In the genomic region with DNA sequence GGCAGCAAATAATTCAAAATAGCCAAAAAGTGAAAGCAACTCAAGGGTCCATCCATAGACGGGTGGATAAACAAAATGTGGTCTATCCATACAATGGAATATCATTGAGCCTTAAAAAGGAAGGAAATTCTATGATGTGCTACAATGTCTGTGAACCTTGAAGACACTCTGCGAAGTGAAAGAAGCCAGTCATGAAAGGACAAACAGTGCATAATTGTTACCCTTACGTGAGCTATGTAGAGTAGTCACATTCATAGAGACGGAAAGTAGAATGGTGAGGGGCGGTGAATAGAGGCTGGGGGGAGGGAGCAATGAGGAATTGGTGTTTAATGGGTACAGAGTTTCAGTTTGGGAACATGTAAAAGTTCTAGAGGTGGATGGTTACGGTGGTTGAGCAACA, we compare ENCODE assay signal across 12 cellular contexts.
"Had no signal": no experiment of that assay in that cellular context is flagged by ENCODE, and none has a peak within 500 bp of the region (broad histone marks: within the 10 kb centered on the region; RNA-seq: fewer than 3 reads in every experiment).

No MANE protein-coding gene starts in this region.

- DNase-seq: activated CD4-positive, alpha-beta T cell treated with anti-CD3 and anti-CD28 coated beads, Interleukin-2, amount 50 U/mL, for 1 hour; activated naive CD4-positive, alpha-beta T cell treated with anti-CD3 and anti-CD28 coated beads, Interleukin-2, amount 50 U/mL, for 16 hours; activated T-cell treated with anti-CD3 and anti-CD28 coated beads for 4 hours; central memory CD4-positive, alpha-beta T cell; colonic mucosa; glutamatergic neuron; mesendoderm; right lobe of liver; stomach had no signal

- H3K36me3 ChIP-seq: colonic mucosa, right lobe of liver, stomach had no signal

- ATAC-seq: activated CD4-positive, CD25-positive, alpha-beta regulatory T cell treated with anti-CD3 and anti-CD28 coated beads, Interleukin-2, amount 50 U/mL, for 24 hours; right lobe of liver had no signal

- H3K4me3 ChIP-seq: colonic mucosa, right lobe of liver, stomach, testis had no signal

- H3K4me3 Mint-ChIP-seq: neural crest cell had no signal

- H3K9me3 Mint-ChIP-seq: neural crest cell had no signal

- H3K9me3 ChIP-seq: colonic mucosa, right lobe of liver, stomach, testis had no signal

- H3K27ac ChIP-seq: colonic mucosa, right lobe of liver, stomach, testis had no signal

- H3K4me1 ChIP-seq: colonic mucosa had no signal

- H3K27me3 ChIP-seq: colonic mucosa, right lobe of liver, stomach, testis had no signal
